Comparison of ENCODE assay signal across 8 cellular contexts in the genomic region with DNA sequence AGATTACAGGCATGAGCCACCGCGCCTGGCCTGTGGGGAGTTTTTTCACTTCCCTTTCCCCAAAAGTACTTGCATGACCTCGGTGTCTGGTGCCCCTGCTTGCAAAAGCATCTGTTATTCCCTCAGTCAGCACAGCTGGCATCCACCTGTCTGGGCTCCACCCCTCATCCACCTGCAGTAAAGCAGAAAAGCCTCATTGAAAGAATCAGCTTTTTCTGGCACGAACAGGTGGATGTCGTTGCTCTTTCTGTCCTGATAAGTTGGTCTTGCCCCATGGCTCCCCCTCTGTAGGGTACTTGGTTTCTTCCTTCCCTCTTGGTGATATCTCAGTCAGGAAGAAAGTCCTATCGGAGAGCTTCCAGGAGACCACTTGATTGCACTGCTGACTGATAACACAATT. TPM values are rescaled to one million over a fixed set of nuclear protein-coding genes. Genes with fewer than 3 reads are reported as not detected.
DNase-seq lines count a peak whose midpoint lies in the region; ATAC-seq and TF ChIP-seq lines count a peak whose summit lies in the region.

No MANE protein-coding gene starts in this region.

- TF ChIP-seq POLR2A in right lobe of liver (IDR thresholded peaks at IDR 0.05), result no peak

- H3K27ac ChIP-seq in right lobe of liver, result peak overlapping the region in 1 of 3 donors; percentile 58

- peaks cover 0 to 39% (median 10%) of the 10 kb centered on the region in 4 donors for H3K4me1 ChIP-seq in right lobe of liver

- intact Hi-C loops in right lobe of liver (cut with DNase I), result no loop called here

- WGBS in right lobe of liver (ENCODE audit: insufficient coverage, low coverage, low lambda C conversion rate, missing lambda C conversion rate), result 8% methylated on average over 6 of the region's 6 CpGs

- DNase-seq in NOMO-1 (lab: John Stamatoyannopoulos, UW; ENCODE audit: unreplicated experiment in 2 of 2), result peak; percentile 34 to 56
- DNase-seq in right lobe of liver, result no peak
- DNase-seq in C1 segment of cervical spinal cord (lab: John Stamatoyannopoulos, UW), result no peak
- no peak for DNase-seq in activated CD8-positive, alpha-beta memory T cell treated with anti-CD3 and anti-CD28 coated beads, Interleukin-2, amount 50 U/mL, for 48 hours
- DNase-seq in stimulated activated naive CD8-positive, alpha-beta T cell treated with anti-CD3 and anti-CD28 coated beads, Interleukin-15, Interleukin-2, amounts not matched to agents 100 U/mL and 50 U/mL, for 24 hours, result no peak
- no peak for DNase-seq in foreskin fibroblast

- no peaks in the 10 kb centered on the region for H3K36me3 ChIP-seq in right lobe of liver

- no peak for TF ChIP-seq CTCF in right lobe of liver (IDR thresholded peaks at IDR 0.05)
- TF ChIP-seq CTCF in foreskin fibroblast (IDR thresholded peaks at IDR 0.05; ENCODE audit: low read depth, low read length), result no peak

- ATAC-seq in GM18508 (IDR thresholded peaks at IDR 0.05; ENCODE audit: insufficient read depth, unreplicated experiment) (peak; percentile 52), HG02981 (IDR thresholded peaks at IDR 0.05; ENCODE audit: unreplicated experiment) (peak; percentile 69), right lobe of liver (peak; percentile 17 to 57 (median 47))
- no peak for ATAC-seq in stimulated activated naive CD8-positive, alpha-beta T cell treated with anti-CD3 and anti-CD28 coated beads, Interleukin-15, Interleukin-2, amounts not matched to agents 100 U/mL and 50 U/mL, for 24 hours

- H3K9me3 ChIP-seq in right lobe of liver, result no peaks in the 10 kb centered on the region

- H3K27me3 ChIP-seq in right lobe of liver, result no peaks in the 10 kb centered on the region

- peak overlapping the region in 1 of 3 donors; percentile 0 for H3K4me3 ChIP-seq in right lobe of liver
- H3K4me3 ChIP-seq in foreskin fibroblast (ENCODE audit: low read depth in 1 of 2, low read length in 2 of 2), result no peak overlapping the region

RNA-seq across cellular contexts. Expression of gene WWC1, which starts 37.4 kb away (rescaled TPM):
- total RNA-seq in right lobe of liver, result 10 to 100 TPM in 5 of 6 experiments, 1 to 10 TPM in 1; 9.6 to 74.4 (median 23.5) TPM

Comparison
In these comparisons a context has a peak if more than half of its experiments do, and no peak if none do; other contexts are left out.
1. DNase-seq: peak in NOMO-1 (2 of 2); none in right lobe of liver (0 of 3), C1 segment of cervical spinal cord (0 of 14), activated CD8-positive, alpha-beta memory T cell treated with anti-CD3 and anti-CD28 coated beads, Interleukin-2, amount 50 U/mL, for 48 hours (single experiment), stimulated activated naive CD8-positive, alpha-beta T cell treated with anti-CD3 and anti-CD28 coated beads, Interleukin-15, Interleukin-2, amounts not matched to agents 100 U/mL and 50 U/mL, for 24 hours (single experiment) and foreskin fibroblast (0 of 2).